32 cellular contexts compared by ENCODE assay signal in the genomic region with DNA sequence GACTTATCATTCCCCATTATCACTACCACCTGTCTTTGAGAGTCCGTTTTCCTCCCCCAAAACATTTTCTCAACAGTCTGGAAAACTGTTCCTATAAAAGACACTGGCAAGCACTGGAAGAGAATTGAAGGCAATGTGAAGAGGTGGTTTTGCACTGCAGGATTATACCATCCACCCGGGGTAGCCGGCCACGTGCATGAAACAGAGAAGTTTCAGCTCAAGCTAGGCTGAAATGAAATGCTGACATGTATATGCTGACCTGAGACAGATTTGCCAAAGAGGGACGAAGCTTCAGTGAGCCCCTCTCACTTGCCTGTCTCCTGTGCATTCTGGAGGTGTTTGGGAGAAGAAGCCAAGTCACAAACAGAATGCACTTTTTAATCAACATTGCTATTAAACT.
"Had no signal": no experiment of that assay in that cellular context is flagged by ENCODE, and none has a peak within 500 bp of the region (broad histone marks: within the 10 kb centered on the region; RNA-seq: fewer than 3 reads in every experiment).

No MANE protein-coding gene starts in this region.

- H3K4me3 ChIP-seq: adrenal gland, body of pancreas, cardiac muscle cell had no signal

- H3K9me3 ChIP-seq: adrenal gland, body of pancreas had no signal

- ATAC-seq: activated CD8-positive, alpha-beta T cell treated with anti-CD3 and anti-CD28 coated beads for 36 hours; activated naive CD4-positive, alpha-beta T cell treated with anti-CD3 and anti-CD28 coated beads, Interleukin-2, amount 50 U/mL, for 72 hours; activated T-cell treated with anti-CD3 and anti-CD28 coated beads, Interleukin-2, amount 50 U/mL, for 4 hours; activated T-cell treated with anti-CD3 and anti-CD28 coated beads, Interleukin-2, amount 50 U/mL, for 72 hours; activated T-helper 17 cell treated with anti-CD3 and anti-CD28 coated beads, Interleukin-2, amount 50 U/mL, for 72 hours; body of pancreas had no signal

- H3K27me3 ChIP-seq: adrenal gland, body of pancreas, cardiac muscle cell had no signal

- H3K36me3 ChIP-seq: adrenal gland, cardiac muscle cell had no signal

- DNase-seq: activated B cell treated with CpG ODN at 0.5 μM for 24 hours; activated CD4-positive, alpha-beta memory T cell treated with anti-CD3 and anti-CD28 coated beads for 36 hours; activated CD4-positive, alpha-beta T cell treated with anti-CD3 and anti-CD28 coated beads for 4 hours; activated CD4-positive, alpha-beta T cell treated with anti-CD3 and anti-CD28 coated beads, Interleukin-2, amount 10 ng/mL, durations not matched to agents 24 days and 14 days; activated CD4-positive, alpha-beta T cell treated with anti-CD3 and anti-CD28 coated beads, Interleukin-2, amount 50 U/mL, for 1 hour; activated CD4-positive, alpha-beta T cell treated with anti-CD3 and anti-CD28 coated beads, Interleukin-2, amount 50 U/mL, for 4 hours; activated CD4-positive, CD25-positive, alpha-beta regulatory T cell treated with anti-CD3 and anti-CD28 coated beads, Interleukin-2, amount 50 U/mL, for 72 hours; activated CD8-positive, alpha-beta memory T cell treated with anti-CD3 and anti-CD28 coated beads, Interleukin-2, amount 50 U/mL, for 4 hours; activated CD8-positive, alpha-beta T cell treated with anti-CD3 and anti-CD28 coated beads for 36 hours; activated effector memory CD4-positive, alpha-beta T cell treated with anti-CD3 and anti-CD28 coated beads, Interleukin-2, amount 50 U/mL, for 16 hours; activated gamma-delta T cell treated with Interleukin-2 at 50 U/mL for 16 hours; activated naive CD4-positive, alpha-beta T cell; activated naive CD4-positive, alpha-beta T cell treated with anti-CD3 and anti-CD28 coated beads for 36 hours; activated naive CD4-positive, alpha-beta T cell treated with anti-CD3 and anti-CD28 coated beads, Interleukin-2, amount 50 U/mL, for 16 hours; activated naive CD8-positive, alpha-beta T cell treated with anti-CD3 and anti-CD28 coated beads for 36 hours; activated T-cell treated with anti-CD3 and anti-CD28 coated beads for 4 hours; activated T-cell treated with anti-CD3 and anti-CD28 coated beads, Interleukin-2, amount 50 U/mL, for 1 hour; activated T-cell treated with anti-CD3 and anti-CD28 coated beads, Interleukin-2, amount 50 U/mL, for 4 hours; activated T-cell treated with anti-CD3 and anti-CD28 coated beads, Interleukin-2, amount 50 U/mL, for 72 hours; adrenal gland; amniotic stem cell; aorta; body of pancreas; caudate nucleus; cerebellar nuclear complex; T-helper 1 cell; T-helper 2 cell; T-helper 9 cell had no signal

- H3K4me1 ChIP-seq: adrenal gland, body of pancreas had no signal

- H3K27ac ChIP-seq: adrenal gland, body of pancreas, cardiac muscle cell, VCaP had no signal
